In genomic region chr9:35182401-35182800, GRCh38 we compare ENCODE assay signal across 1 cellular context.
TF ChIP-seq lines count a peak whose summit lies in the region.
"Not testable (repeated sequence)": the region's sequence is repeated elsewhere in the genome, so short reads cannot be mapped to it uniquely, and the experiment has no call there.

No MANE protein-coding gene starts in this region.

TF ChIP-seq in HepG2, 621 proteins besides CTCF, POLR2A, EP300 and RAD21 (continued from another document):
- not testable (repeated sequence) for TF ChIP-seq SOX6, FOXP1 (IDR thresholded peaks at IDR 0.05)
- TF ChIP-seq SOX6 (CRISPR knock-in tag; IDR thresholded peaks at IDR 0.05): peak; percentile 49; the same call in 1 of the 2 replicates
- TF ChIP-seq MIXL1 (CRISPR knock-in tag; IDR thresholded peaks at IDR 0.05): peak; percentile 69
- peak; percentile 25; the same call in 1 of the 2 replicates for TF ChIP-seq NR2C2 (CRISPR knock-in tag; IDR thresholded peaks at IDR 0.05; ENCODE audit: borderline replicate concordance)
- TF ChIP-seq, protein P1, sequence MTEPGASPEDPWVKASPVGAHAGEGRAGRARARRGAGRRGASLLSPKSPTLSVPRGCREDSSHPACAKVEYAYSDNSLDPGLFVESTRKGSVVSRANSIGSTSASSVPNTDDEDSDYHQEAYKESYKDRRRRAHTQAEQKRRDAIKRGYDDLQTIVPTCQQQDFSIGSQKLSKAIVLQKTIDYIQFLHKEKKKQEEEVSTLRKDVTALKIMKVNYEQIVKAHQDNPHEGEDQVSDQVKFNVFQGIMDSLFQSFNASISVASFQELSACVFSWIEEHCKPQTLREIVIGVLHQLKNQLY (CRISPR knock-in tag; IDR thresholded peaks at IDR 0.05): peak; percentile 81
- TF ChIP-seq RARA (CRISPR knock-in tag; IDR thresholded peaks at IDR 0.05): peak; percentile 65
- peak; percentile 34; the same call in 1 of the 2 replicates for TF ChIP-seq SAP130 (CRISPR knock-in tag; IDR thresholded peaks at IDR 0.05; ENCODE audit: low read depth)
- TF ChIP-seq, protein P2, sequence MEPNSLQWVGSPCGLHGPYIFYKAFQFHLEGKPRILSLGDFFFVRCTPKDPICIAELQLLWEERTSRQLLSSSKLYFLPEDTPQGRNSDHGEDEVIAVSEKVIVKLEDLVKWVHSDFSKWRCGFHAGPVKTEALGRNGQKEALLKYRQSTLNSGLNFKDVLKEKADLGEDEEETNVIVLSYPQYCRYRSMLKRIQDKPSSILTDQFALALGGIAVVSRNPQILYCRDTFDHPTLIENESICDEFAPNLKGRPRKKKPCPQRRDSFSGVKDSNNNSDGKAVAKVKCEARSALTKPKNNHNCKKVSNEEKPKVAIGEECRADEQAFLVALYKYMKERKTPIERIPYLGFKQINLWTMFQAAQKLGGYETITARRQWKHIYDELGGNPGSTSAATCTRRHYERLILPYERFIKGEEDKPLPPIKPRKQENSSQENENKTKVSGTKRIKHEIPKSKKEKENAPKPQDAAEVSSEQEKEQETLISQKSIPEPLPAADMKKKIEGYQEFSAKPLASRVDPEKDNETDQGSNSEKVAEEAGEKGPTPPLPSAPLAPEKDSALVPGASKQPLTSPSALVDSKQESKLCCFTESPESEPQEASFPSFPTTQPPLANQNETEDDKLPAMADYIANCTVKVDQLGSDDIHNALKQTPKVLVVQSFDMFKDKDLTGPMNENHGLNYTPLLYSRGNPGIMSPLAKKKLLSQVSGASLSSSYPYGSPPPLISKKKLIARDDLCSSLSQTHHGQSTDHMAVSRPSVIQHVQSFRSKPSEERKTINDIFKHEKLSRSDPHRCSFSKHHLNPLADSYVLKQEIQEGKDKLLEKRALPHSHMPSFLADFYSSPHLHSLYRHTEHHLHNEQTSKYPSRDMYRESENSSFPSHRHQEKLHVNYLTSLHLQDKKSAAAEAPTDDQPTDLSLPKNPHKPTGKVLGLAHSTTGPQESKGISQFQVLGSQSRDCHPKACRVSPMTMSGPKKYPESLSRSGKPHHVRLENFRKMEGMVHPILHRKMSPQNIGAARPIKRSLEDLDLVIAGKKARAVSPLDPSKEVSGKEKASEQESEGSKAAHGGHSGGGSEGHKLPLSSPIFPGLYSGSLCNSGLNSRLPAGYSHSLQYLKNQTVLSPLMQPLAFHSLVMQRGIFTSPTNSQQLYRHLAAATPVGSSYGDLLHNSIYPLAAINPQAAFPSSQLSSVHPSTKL (CRISPR knock-in tag; IDR thresholded peaks at IDR 0.05): peak; percentile 72
- TF ChIP-seq HOXA3 (CRISPR knock-in tag; IDR thresholded peaks at IDR 0.05): 0 out of 2 replicates have a peak, but pooled peaks have one; percentile 15
- TF ChIP-seq FOXP1 (CRISPR knock-in tag; IDR thresholded peaks at IDR 0.05): peak; percentile 52
- TF ChIP-seq SP5 (CRISPR knock-in tag; IDR thresholded peaks at IDR 0.05; ENCODE audit: borderline replicate concordance, low read depth): peak; percentile 37; the same call in 1 of the 2 replicates
- TF ChIP-seq, protein P3, sequence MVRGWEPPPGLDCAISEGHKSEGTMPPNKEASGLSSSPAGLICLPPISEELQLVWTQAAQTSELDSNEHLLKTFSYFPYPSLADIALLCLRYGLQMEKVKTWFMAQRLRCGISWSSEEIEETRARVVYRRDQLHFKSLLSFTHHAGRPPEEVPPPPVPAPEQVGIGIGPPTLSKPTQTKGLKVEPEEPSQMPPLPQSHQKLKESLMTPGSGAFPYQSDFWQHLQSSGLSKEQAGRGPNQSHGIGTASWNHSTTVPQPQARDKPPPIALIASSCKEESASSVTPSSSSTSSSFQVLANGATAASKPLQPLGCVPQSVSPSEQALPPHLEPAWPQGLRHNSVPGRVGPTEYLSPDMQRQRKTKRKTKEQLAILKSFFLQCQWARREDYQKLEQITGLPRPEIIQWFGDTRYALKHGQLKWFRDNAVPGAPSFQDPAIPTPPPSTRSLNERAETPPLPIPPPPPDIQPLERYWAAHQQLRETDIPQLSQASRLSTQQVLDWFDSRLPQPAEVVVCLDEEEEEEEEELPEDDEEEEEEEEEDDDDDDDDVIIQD (CRISPR knock-in tag; IDR thresholded peaks at IDR 0.05; ENCODE audit: low read depth): peak; percentile 42; the same call in 1 of the 2 replicates
- peak; percentile 90 for TF ChIP-seq BCL6 (CRISPR knock-in tag; IDR thresholded peaks at IDR 0.05)
- TF ChIP-seq ZMYM4 (CRISPR knock-in tag; IDR thresholded peaks at IDR 0.05): peak; percentile 37; the same call in 1 of the 2 replicates
- peak; percentile 25 to 31; a peak in 1 of 4 replicates for TF ChIP-seq NR2F1 (CRISPR knock-in tag; IDR thresholded peaks at IDR 0.05)
- 0 out of 2 replicates have a peak, but pooled peaks have one; percentile 22 for TF ChIP-seq NCOA2 (CRISPR knock-in tag; IDR thresholded peaks at IDR 0.05)
- TF ChIP-seq, protein P4, sequence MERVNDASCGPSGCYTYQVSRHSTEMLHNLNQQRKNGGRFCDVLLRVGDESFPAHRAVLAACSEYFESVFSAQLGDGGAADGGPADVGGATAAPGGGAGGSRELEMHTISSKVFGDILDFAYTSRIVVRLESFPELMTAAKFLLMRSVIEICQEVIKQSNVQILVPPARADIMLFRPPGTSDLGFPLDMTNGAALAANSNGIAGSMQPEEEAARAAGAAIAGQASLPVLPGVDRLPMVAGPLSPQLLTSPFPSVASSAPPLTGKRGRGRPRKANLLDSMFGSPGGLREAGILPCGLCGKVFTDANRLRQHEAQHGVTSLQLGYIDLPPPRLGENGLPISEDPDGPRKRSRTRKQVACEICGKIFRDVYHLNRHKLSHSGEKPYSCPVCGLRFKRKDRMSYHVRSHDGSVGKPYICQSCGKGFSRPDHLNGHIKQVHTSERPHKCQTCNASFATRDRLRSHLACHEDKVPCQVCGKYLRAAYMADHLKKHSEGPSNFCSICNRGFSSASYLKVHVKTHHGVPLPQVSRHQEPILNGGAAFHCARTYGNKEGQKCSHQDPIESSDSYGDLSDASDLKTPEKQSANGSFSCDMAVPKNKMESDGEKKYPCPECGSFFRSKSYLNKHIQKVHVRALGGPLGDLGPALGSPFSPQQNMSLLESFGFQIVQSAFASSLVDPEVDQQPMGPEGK (CRISPR knock-in tag; IDR thresholded peaks at IDR 0.05): 0 out of 2 replicates have a peak, but pooled peaks have one; percentile 13
